24 cellular contexts compared by ENCODE assay signal in the genomic region with DNA sequence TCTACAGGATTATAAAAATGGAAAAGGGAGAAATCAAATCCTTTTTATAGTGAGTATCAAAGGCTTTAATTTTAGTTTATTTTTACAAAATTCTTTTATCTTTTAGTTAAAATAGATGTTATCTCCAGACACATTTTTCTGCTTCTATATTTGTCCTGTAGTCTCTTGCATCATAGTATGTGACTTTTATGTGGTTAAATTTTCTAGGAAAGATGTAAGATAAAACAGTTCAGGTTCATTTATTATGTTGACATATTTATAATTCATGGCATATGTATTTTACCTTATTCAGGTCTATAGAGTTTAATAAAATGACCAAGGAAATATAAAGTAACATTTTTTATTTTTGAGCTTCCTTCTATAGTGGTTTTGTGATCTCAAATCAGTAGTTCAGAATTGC. TPM values are rescaled to one million over a fixed set of nuclear protein-coding genes. Genes with fewer than 3 reads are reported as not detected.
DNase-seq lines count a peak whose midpoint lies in the region; ATAC-seq, FAIRE-seq and TF ChIP-seq lines count a peak whose summit lies in the region.
"Had no signal": no experiment of that assay in that cellular context is flagged by ENCODE, and none has a peak within 500 bp of the region (broad histone marks: within the 10 kb centered on the region; RNA-seq: fewer than 3 reads in every experiment).

No MANE protein-coding gene starts in this region.

- H3K4me1 ChIP-seq in HEK293 (ENCODE audit: control insufficient read depth, insufficient read depth, low read length) (peaks cover 12% of the 10 kb centered on the region), kidney (ENCODE audit: control insufficient read depth in 1 of 2, insufficient read depth in 1 of 2, low read depth in 1 of 2, low read length in 2 of 2) (no peaks in the 10 kb centered on the region), smooth muscle cell (ENCODE audit: low read depth) (no peaks in the 10 kb centered on the region)

- peaks cover 7% of the 10 kb centered on the region for H3F3A ChIP-seq in smooth muscle cell (ENCODE audit: low read depth)

- H3K4me2 ChIP-seq in smooth muscle cell: peak overlapping the region; percentile 57

- CTCF ChIA-PET in HEK293 (lab: Yijun Ruan, JAX): interaction anchor here (0.6 to 1.2 kb wide), 3 partner anchors 12 to 491 kb away, joined by 3 read pairs; no protein-coding TSS in a partner anchor

- H3K27ac ChIP-seq in HEK293 (ENCODE audit: extremely low read depth, low read depth, low read length) (no peak overlapping the region), kidney (ENCODE audit: low read depth in 2 of 2, low read length in 2 of 2) (no peak overlapping the region), smooth muscle cell (ENCODE audit: low read depth) (peak overlapping the region; percentile 65)
- H3K27ac ChIP-seq: C4-2B had no signal

- no peak overlapping the region for H3K4me3 ChIP-seq in HEK293 (ENCODE audit: low read depth, low read length)
- H3K4me3 ChIP-seq in kidney (ENCODE audit: low read length in 2 of 2): no peak overlapping the region
- peak overlapping the region; percentile 24 for H3K4me3 ChIP-seq in smooth muscle cell

- peak; percentile 38 for DNase-seq in OCI-M1 (lab: John Stamatoyannopoulos, UW)
- DNase-seq in kidney: no peak
- DNase-seq in smooth muscle cell (lab: John Stamatoyannopoulos, UW; ENCODE audit: unreplicated experiment): no peak
- DNase-seq in kidney tubule cell (ENCODE audit: low spot score): no peak
- no peak for DNase-seq in activated gamma-delta T cell (lab: John Stamatoyannopoulos, UW)
- DNase-seq: AML-193; CD4-positive, alpha-beta T cell; GDM1; GOT3; H7; KG1 had no signal

- FAIRE-seq in kidney (lab: Jason Lieb, UNC): peak; percentile 19
- FAIRE-seq: A204.1, D721Med, GM12892, GM18507, HTR-8/SVneo had no signal

- H3K9me3 ChIP-seq in HEK293 (ENCODE audit: control insufficient read depth, insufficient read depth, low read depth, low read length): no peaks in the 10 kb centered on the region
- no peaks in the 10 kb centered on the region for H3K9me3 ChIP-seq in kidney (ENCODE audit: control insufficient read depth in 1 of 2, low read length in 2 of 2)
- no peaks in the 10 kb centered on the region for H3K9me3 ChIP-seq in smooth muscle cell (replicated peaks; ENCODE audit: low read depth)
- H3K9me3 ChIP-seq: Caco-2 had no signal

- TF ChIP-seq CTCF in HEK293 (tag by site-specific recombination; IDR thresholded peaks at IDR 0.05) (no peak), kidney (IDR thresholded peaks at IDR 0.05; ENCODE audit: borderline replicate concordance, extremely low read depth, insufficient read depth) (no peak), smooth muscle cell (IDR thresholded peaks at IDR 0.05; ENCODE audit: borderline replicate concordance, insufficient read depth, poor library complexity, severe bottlenecking) (no peak)

- no peaks in the 10 kb centered on the region for H3K36me3 ChIP-seq in HEK293 (ENCODE audit: control insufficient read depth in 2 of 2, insufficient read depth in 1 of 2, low read length in 2 of 2)
- H3K36me3 ChIP-seq in kidney (ENCODE audit: control insufficient read depth in 1 of 2, insufficient read depth in 2 of 2, low read length in 2 of 2): no peaks in the 10 kb centered on the region
- no peaks in the 10 kb centered on the region for H3K36me3 ChIP-seq in smooth muscle cell (ENCODE audit: low read depth)

- no peak overlapping the region for H2AFZ ChIP-seq in smooth muscle cell (ENCODE audit: low read depth)

- intact Hi-C loops in kidney (cut with DNase I): no loop called here

- no peaks in the 10 kb centered on the region for H3K79me2 ChIP-seq in smooth muscle cell (ENCODE audit: low read depth)

- H3K9ac ChIP-seq in kidney (ENCODE audit: low read length in 2 of 2): no peak overlapping the region
- H3K9ac ChIP-seq in smooth muscle cell (ENCODE audit: low read depth): peak overlapping the region; percentile 31

- H4K20me1 ChIP-seq in smooth muscle cell (ENCODE audit: low read depth): no peaks in the 10 kb centered on the region

- no peak for ATAC-seq in GM21723 (IDR thresholded peaks at IDR 0.05; ENCODE audit: unreplicated experiment)
- ATAC-seq: HCT116 had no signal

- POLR2A ChIA-PET in HEK293 (lab: Yijun Ruan, JAX): interaction anchor here (0.6 to 0.7 kb wide), 2 partner anchors 93 to 255 kb away, joined by 3 read pairs; no protein-coding TSS in a partner anchor

- no peaks in the 10 kb centered on the region for H3K27me3 ChIP-seq in smooth muscle cell (ENCODE audit: low read depth)

TF ChIP-seq in HEK293, 187 proteins besides CTCF, POLR2A, EP300 and RAD21:
- no peak for TF ChIP-seq IKZF3 (tag by site-specific recombination; IDR thresholded peaks at IDR 0.05)
- TF ChIP-seq, protein P1, sequence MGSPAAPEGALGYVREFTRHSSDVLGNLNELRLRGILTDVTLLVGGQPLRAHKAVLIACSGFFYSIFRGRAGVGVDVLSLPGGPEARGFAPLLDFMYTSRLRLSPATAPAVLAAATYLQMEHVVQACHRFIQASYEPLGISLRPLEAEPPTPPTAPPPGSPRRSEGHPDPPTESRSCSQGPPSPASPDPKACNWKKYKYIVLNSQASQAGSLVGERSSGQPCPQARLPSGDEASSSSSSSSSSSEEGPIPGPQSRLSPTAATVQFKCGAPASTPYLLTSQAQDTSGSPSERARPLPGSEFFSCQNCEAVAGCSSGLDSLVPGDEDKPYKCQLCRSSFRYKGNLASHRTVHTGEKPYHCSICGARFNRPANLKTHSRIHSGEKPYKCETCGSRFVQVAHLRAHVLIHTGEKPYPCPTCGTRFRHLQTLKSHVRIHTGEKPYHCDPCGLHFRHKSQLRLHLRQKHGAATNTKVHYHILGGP (tag by site-specific recombination; IDR thresholded peaks at IDR 0.05): peak; percentile 93
TF ChIP-seq in HEK293: peak in this region for 1.

RNA-seq across cellular contexts. Expression of a gene that starts 52.7 kb away (rescaled TPM):
- not detected for total RNA-seq in kidney
- polyA plus RNA-seq in kidney (ENCODE audit: insufficient read depth, low read depth, low replicate concordance): not detected
- total RNA-seq in smooth muscle cell: not detected in 2 replicates
- polyA plus RNA-seq in smooth muscle cell: 0.26 TPM in 1 of 2 replicates, not detected in the other
- total RNA-seq: Caco-2; CD4-positive, alpha-beta T cell; Daoy; H7 had no signal
- polyA plus RNA-seq: BJ, IgD-negative memory B cell had no signal
